ENCODE assay signal across 29 cellular contexts in genomic region chr12:86772688-86773087, GRCh38.
DNase-seq lines count a peak whose midpoint lies in the region; ATAC-seq and TF ChIP-seq lines count a peak whose summit lies in the region.
"Had no signal": no experiment of that assay in that cellular context is flagged by ENCODE, and none has a peak within 500 bp of the region (broad histone marks: within the 10 kb centered on the region; RNA-seq: fewer than 3 reads in every experiment).

No MANE protein-coding gene starts in this region.

- CTCF ChIA-PET in naive thymus-derived CD4-positive, alpha-beta T cell (lab: Charles Lee): no interaction called here

- H3K27me3 ChIP-seq in GM23248 (replicated peaks; ENCODE audit: insufficient read depth): no peaks in the 10 kb centered on the region
- no peaks in the 10 kb centered on the region for H3K27me3 ChIP-seq in brain microvascular endothelial cell (replicated peaks)
- H3K27me3 ChIP-seq in Peyer's patch: no peaks in the 10 kb centered on the region
- H3K27me3 ChIP-seq in right cardiac atrium (ENCODE audit: control insufficient read depth, insufficient read depth): no peaks in the 10 kb centered on the region
- H3K27me3 ChIP-seq in naive thymus-derived CD4-positive, alpha-beta T cell (ENCODE audit: control insufficient read depth in 2 of 2, insufficient read depth in 2 of 2, low read length in 2 of 2): no peaks in the 10 kb centered on the region
- H3K27me3 ChIP-seq: heart right ventricle, neutrophil, transverse colon had no signal

- peaks cover 4% of the 10 kb centered on the region; the same call in 1 of the 2 replicates for H3K4me1 ChIP-seq in GM23248 (ENCODE audit: insufficient read depth)
- no peaks in the 10 kb centered on the region for H3K4me1 ChIP-seq in Peyer's patch
- H3K4me1 ChIP-seq in right cardiac atrium (ENCODE audit: control insufficient read depth, insufficient read depth, low read length): peaks cover 2% of the 10 kb centered on the region
- no peaks in the 10 kb centered on the region for H3K4me1 ChIP-seq in naive thymus-derived CD4-positive, alpha-beta T cell (ENCODE audit: control insufficient read depth in 2 of 2, insufficient read depth in 2 of 2, low read length in 2 of 2)
- H3K4me1 ChIP-seq: prostate gland, transverse colon had no signal

- no peak overlapping the region for H3K27ac Mint-ChIP-seq in naive thymus-derived CD4-positive, alpha-beta T cell
- H3K27ac Mint-ChIP-seq: activated naive CD8-positive, alpha-beta T cell treated with anti-CD3 and anti-CD28 coated beads, Interleukin-2, amount 50 U/mL, for 24 hours; B cell; CD8-positive, alpha-beta T cell; H9; memory B cell had no signal

- in situ Hi-C loops in GM23248 (cut with MboI): no loop called here
- in situ Hi-C loops in brain microvascular endothelial cell (cut with HindIII; ENCODE audit: low pct_ligation_motif_present, low sequenced_read_pairs): no loop called here

- H3K9me3 Mint-ChIP-seq in naive thymus-derived CD4-positive, alpha-beta T cell: peaks cover 0 to 21% (median 1%) of the 10 kb centered on the region in 11 donors
- H3K9me3 Mint-ChIP-seq: activated naive CD8-positive, alpha-beta T cell treated with anti-CD3 and anti-CD28 coated beads, Interleukin-2, amount 50 U/mL, for 24 hours had no signal

- H3K79me2 ChIP-seq in GM23248 (ENCODE audit: insufficient read depth): no peaks in the 10 kb centered on the region

- ATAC-seq in HG03342 (IDR thresholded peaks at IDR 0.05; ENCODE audit: unreplicated experiment): no peak
- ATAC-seq in right cardiac atrium: no peak
- ATAC-seq in naive thymus-derived CD4-positive, alpha-beta T cell: no peak
- ATAC-seq: activated naive CD8-positive, alpha-beta T cell treated with anti-CD3 and anti-CD28 coated beads, Interleukin-2, amount 50 U/mL, for 24 hours; CD8-positive, alpha-beta T cell; heart right ventricle; left cardiac atrium; Right ventricle myocardium inferior had no signal

- no peak for TF ChIP-seq CTCF in brain microvascular endothelial cell (IDR thresholded peaks at IDR 0.05; ENCODE audit: low read depth, low read length, missing control alignments)
- TF ChIP-seq CTCF in Peyer's patch (IDR thresholded peaks at IDR 0.05): no peak

- no peaks in the 10 kb centered on the region for H3K36me3 ChIP-seq in GM23248 (ENCODE audit: low read depth)
- no peaks in the 10 kb centered on the region for H3K36me3 ChIP-seq in brain microvascular endothelial cell (replicated peaks)
- no peaks in the 10 kb centered on the region for H3K36me3 ChIP-seq in Peyer's patch
- H3K36me3 ChIP-seq in naive thymus-derived CD4-positive, alpha-beta T cell (ENCODE audit: control insufficient read depth in 2 of 3, insufficient read depth in 3 of 3, low read length in 3 of 3): no peaks in the 10 kb centered on the region
- H3K36me3 ChIP-seq: heart right ventricle, neutrophil, prostate gland, transverse colon had no signal

- H4K20me1 ChIP-seq in GM23248 (ENCODE audit: insufficient read depth): no peaks in the 10 kb centered on the region

- H3K27ac ChIP-seq in GM23248 (no peak overlapping the region), brain microvascular endothelial cell (no peak overlapping the region), Peyer's patch (no peak overlapping the region), right cardiac atrium (ENCODE audit: low read length) (no peak overlapping the region)
- no peak overlapping the region for H3K27ac ChIP-seq in naive thymus-derived CD4-positive, alpha-beta T cell (ENCODE audit: low read depth, low read length)
- H3K27ac ChIP-seq: heart right ventricle, neutrophil, prostate gland, transverse colon had no signal

- H3F3A ChIP-seq in GM23248 (ENCODE audit: insufficient read depth): no peaks in the 10 kb centered on the region

- TF ChIP-seq POLR2A in Peyer's patch (IDR thresholded peaks at IDR 0.05): no peak

- H3K9me3 ChIP-seq in GM23248 (ENCODE audit: low read depth) (no peaks in the 10 kb centered on the region), Peyer's patch (no peaks in the 10 kb centered on the region), right cardiac atrium (ENCODE audit: control insufficient read depth, low read length) (no peaks in the 10 kb centered on the region)
- H3K9me3 ChIP-seq in naive thymus-derived CD4-positive, alpha-beta T cell (ENCODE audit: control insufficient read depth in 2 of 3, low read length in 3 of 3): no peaks in the 10 kb centered on the region
- H3K9me3 ChIP-seq: neutrophil, prostate gland, transverse colon had no signal

- no peak overlapping the region for H3K4me3 Mint-ChIP-seq in naive thymus-derived CD4-positive, alpha-beta T cell
- H3K4me3 Mint-ChIP-seq: activated naive CD8-positive, alpha-beta T cell treated with anti-CD3 and anti-CD28 coated beads, Interleukin-2, amount 50 U/mL, for 24 hours; B cell; CD8-positive, alpha-beta T cell; H9; memory B cell had no signal

- H3K4me3 ChIP-seq in GM23248 (no peak overlapping the region), brain microvascular endothelial cell (ENCODE audit: low read depth, low read length) (no peak overlapping the region), Peyer's patch (no peak overlapping the region), right cardiac atrium (ENCODE audit: low read length) (no peak overlapping the region)
- H3K4me3 ChIP-seq in naive thymus-derived CD4-positive, alpha-beta T cell (ENCODE audit: low read length): no peak overlapping the region
- H3K4me3 ChIP-seq: heart right ventricle, prostate gland, transverse colon had no signal

- no peaks in the 10 kb centered on the region for H3K9me2 ChIP-seq in GM23248 (ENCODE audit: insufficient read depth)

- H2AFZ ChIP-seq in GM23248: no peak overlapping the region

- no peaks in the 10 kb centered on the region for H3K27me3 Mint-ChIP-seq in naive thymus-derived CD4-positive, alpha-beta T cell
- H3K27me3 Mint-ChIP-seq: activated naive CD8-positive, alpha-beta T cell treated with anti-CD3 and anti-CD28 coated beads, Interleukin-2, amount 50 U/mL, for 24 hours; B cell; memory B cell had no signal

- no peak overlapping the region for H3K4me2 ChIP-seq in GM23248 (ENCODE audit: unreplicated experiment)

- H3K9ac ChIP-seq in GM23248: no peak overlapping the region

- H3K36me3 Mint-ChIP-seq in naive thymus-derived CD4-positive, alpha-beta T cell: no peaks in the 10 kb centered on the region
- H3K36me3 Mint-ChIP-seq: CD8-positive, alpha-beta T cell; memory B cell had no signal

- intact Hi-C loops in right cardiac atrium (cut with DNase I): no loop called here
- intact Hi-C loops in naive thymus-derived CD4-positive, alpha-beta T cell (cut with micrococcal nuclease): no loop called here

- 5 to 6% methylated on average over 2 of the region's 2 CpGs for WGBS in GM23248 (ENCODE audit: low coverage in 1 of 2, low lambda C conversion rate in 2 of 2, missing lambda C conversion rate in 2 of 2), 2 experiments
- 62% methylated on average over 2 of the region's 2 CpGs for WGBS in right cardiac atrium

- POLR2A ChIA-PET in naive thymus-derived CD4-positive, alpha-beta T cell (lab: Charles Lee): no interaction called here

- peak; percentile 57 for DNase-seq in GM23248
- DNase-seq in M059J (ENCODE audit: low read depth): peak; percentile 36
- DNase-seq in brain microvascular endothelial cell: peak; percentile 12
- peak; percentile 26 for DNase-seq in kidney tubule cell (ENCODE audit: low spot score)
- no peak for DNase-seq in Peyer's patch
- DNase-seq in right cardiac atrium: no peak
- DNase-seq in naive thymus-derived CD4-positive, alpha-beta T cell: no peak
- DNase-seq: activated CD4-positive, alpha-beta T cell treated with anti-CD3 and anti-CD28 coated beads for 4 hours; activated CD8-positive, alpha-beta memory T cell treated with anti-CD3 and anti-CD28 coated beads for 24 hours; activated effector memory CD4-positive, alpha-beta T cell treated with Interleukin-2 at 50 U/mL for 16 hours; activated naive CD8-positive, alpha-beta T cell treated with anti-CD3 and anti-CD28 coated beads, Interleukin-2, amount 50 U/mL, for 24 hours; CD8-positive, alpha-beta T cell; DMS 273 treated with DMSO at 0.1 percent for 48 hours; effector memory CD4-positive, alpha-beta T cell; foreskin melanocyte; H9; heart right ventricle; KBM-7; left cardiac atrium; NCI-H1436; NCI-H446; stimulated activated CD8-positive, alpha-beta memory T cell treated with anti-CD3 and anti-CD28 coated beads, Interleukin-4, amount 100 ng/mL, for 48 hours; transverse colon had no signal

- H3K4me1 Mint-ChIP-seq in naive thymus-derived CD4-positive, alpha-beta T cell: no peaks in the 10 kb centered on the region
- H3K4me1 Mint-ChIP-seq: activated naive CD8-positive, alpha-beta T cell treated with anti-CD3 and anti-CD28 coated beads, Interleukin-2, amount 50 U/mL, for 24 hours; B cell; memory B cell had no signal

Comparison
In these comparisons a context has a peak if more than half of its experiments do, and no peak if none do; other contexts are left out.
1. DNase-seq: peak in GM23248 (single experiment), M059J (single experiment), brain microvascular endothelial cell (single experiment) and kidney tubule cell (single experiment); none in Peyer's patch (0 of 3), right cardiac atrium (0 of 3) and naive thymus-derived CD4-positive, alpha-beta T cell (0 of 9).